ENCODE assay signal across 23 cellular contexts in genomic region chr1:210790196-210790595, GRCh38.
A peak's percentile ranks its signal among the peaks of the same experiment; 100 is the strongest.
DNase-seq lines count a peak whose midpoint lies in the region; ATAC-seq and TF ChIP-seq lines count a peak whose summit lies in the region.
"Had no signal": no experiment of that assay in that cellular context is flagged by ENCODE, and none has a peak within 500 bp of the region (broad histone marks: within the 10 kb centered on the region; RNA-seq: fewer than 3 reads in every experiment).

No MANE protein-coding gene starts in this region.

- H3K4me3 ChIP-seq in Jurkat, Clone E6-1 (ENCODE audit: low read length) = no peak overlapping the region
- H3K4me3 ChIP-seq in spleen = no peak overlapping the region
- H3K4me3 ChIP-seq: A549; BLaER1 treated with 17β-estradiol and CSF1 and Interleukin-3, amounts not matched to agents 10 nM and 100 nM; HAP-1 had no signal

- peak overlapping the region; percentile 33 for H3K27ac Mint-ChIP-seq in activated CD8-positive, alpha-beta T cell treated with anti-CD3 and anti-CD28 coated beads, Interleukin-2, amount 10 ng/mL, durations not matched to agents 7 days and 5 days
- no peak overlapping the region for H3K27ac Mint-ChIP-seq in activated CD8-positive, alpha-beta T cell treated with anti-CD3 and anti-CD28 coated beads for 36 hours
- peak overlapping the region; percentile 4 for H3K27ac Mint-ChIP-seq in T-helper 2 cell treated with Interferon-gamma antibody and Interleukin-4, amounts not matched to agents 5 μg/mL and 100 μg/mL, for 36 hours
- H3K27ac Mint-ChIP-seq: CD14-positive monocyte; CD4-positive, alpha-beta T cell; CD8-positive, alpha-beta memory T cell; HFFc6 had no signal

- TF ChIP-seq CTCF in activated CD8-positive, alpha-beta T cell treated with anti-CD3 and anti-CD28 coated beads for 36 hours (IDR thresholded peaks at IDR 0.05) = no peak
- TF ChIP-seq CTCF in spleen (IDR thresholded peaks at IDR 0.05 in 8 of 11, conservative IDR thresholded peaks at IDR 0.05 in 3 of 11) = no peak

- H3K4me1 Mint-ChIP-seq in activated CD8-positive, alpha-beta T cell treated with anti-CD3 and anti-CD28 coated beads, Interleukin-2, amount 10 ng/mL, durations not matched to agents 7 days and 5 days (ENCODE audit: low read depth) = peaks cover 14% of the 10 kb centered on the region
- no peaks in the 10 kb centered on the region for H3K4me1 Mint-ChIP-seq in activated CD8-positive, alpha-beta T cell treated with anti-CD3 and anti-CD28 coated beads for 36 hours (ENCODE audit: low read depth)
- H3K4me1 Mint-ChIP-seq in T-helper 2 cell treated with Interferon-gamma antibody and Interleukin-4, amounts not matched to agents 5 μg/mL and 100 μg/mL, for 36 hours (ENCODE audit: low read depth) = peaks cover 21% of the 10 kb centered on the region
- H3K4me1 Mint-ChIP-seq: CD14-positive monocyte; CD8-positive, alpha-beta memory T cell had no signal

- no peaks in the 10 kb centered on the region for H3K9me3 Mint-ChIP-seq in activated CD8-positive, alpha-beta T cell treated with anti-CD3 and anti-CD28 coated beads, Interleukin-2, amount 10 ng/mL, durations not matched to agents 7 days and 5 days (ENCODE audit: insufficient read depth)
- H3K9me3 Mint-ChIP-seq in activated CD8-positive, alpha-beta T cell treated with anti-CD3 and anti-CD28 coated beads for 36 hours = no peaks in the 10 kb centered on the region
- no peaks in the 10 kb centered on the region for H3K9me3 Mint-ChIP-seq in T-helper 2 cell treated with Interferon-gamma antibody and Interleukin-4, amounts not matched to agents 5 μg/mL and 100 μg/mL, for 36 hours
- H3K9me3 Mint-ChIP-seq: CD4-positive, alpha-beta T cell; HFFc6 had no signal

- no peak for ATAC-seq in activated CD8-positive, alpha-beta T cell treated with anti-CD3 and anti-CD28 coated beads, Interleukin-2, amount 10 ng/mL, durations not matched to agents 7 days and 5 days
- no peak for ATAC-seq in activated CD8-positive, alpha-beta T cell treated with anti-CD3 and anti-CD28 coated beads for 36 hours
- ATAC-seq: A549 had no signal

- peaks cover 15% of the 10 kb centered on the region for H3K27me3 Mint-ChIP-seq in activated CD8-positive, alpha-beta T cell treated with anti-CD3 and anti-CD28 coated beads, Interleukin-2, amount 10 ng/mL, durations not matched to agents 7 days and 5 days (ENCODE audit: low read depth)
- peaks cover 7% of the 10 kb centered on the region for H3K27me3 Mint-ChIP-seq in activated CD8-positive, alpha-beta T cell treated with anti-CD3 and anti-CD28 coated beads for 36 hours
- H3K27me3 Mint-ChIP-seq in T-helper 2 cell treated with Interferon-gamma antibody and Interleukin-4, amounts not matched to agents 5 μg/mL and 100 μg/mL, for 36 hours (ENCODE audit: low read depth) = peaks cover 22% of the 10 kb centered on the region

- intact Hi-C loops in activated CD8-positive, alpha-beta T cell treated with anti-CD3 and anti-CD28 coated beads for 36 hours (cut with micrococcal nuclease) = no loop called here
- intact Hi-C loops in spleen (cut with DNase I; ENCODE audit: low total_unique reads) = no loop called here

- H3K36me3 Mint-ChIP-seq in activated CD8-positive, alpha-beta T cell treated with anti-CD3 and anti-CD28 coated beads, Interleukin-2, amount 10 ng/mL, durations not matched to agents 7 days and 5 days (ENCODE audit: low read depth) = no peaks in the 10 kb centered on the region
- no peaks in the 10 kb centered on the region for H3K36me3 Mint-ChIP-seq in activated CD8-positive, alpha-beta T cell treated with anti-CD3 and anti-CD28 coated beads for 36 hours (ENCODE audit: low read depth)
- H3K36me3 Mint-ChIP-seq in T-helper 2 cell treated with Interferon-gamma antibody and Interleukin-4, amounts not matched to agents 5 μg/mL and 100 μg/mL, for 36 hours (ENCODE audit: low read depth) = peaks cover 2% of the 10 kb centered on the region
- H3K36me3 Mint-ChIP-seq: CD14-positive monocyte; CD8-positive, alpha-beta memory T cell had no signal

- no peaks in the 10 kb centered on the region for H3K4me1 ChIP-seq in spleen
- H3K4me1 ChIP-seq: BLaER1 treated with 17β-estradiol and CSF1 and Interleukin-3, amounts not matched to agents 10 nM and 100 nM; HAP-1 had no signal

- no peaks in the 10 kb centered on the region for H3K36me3 ChIP-seq in spleen
- H3K36me3 ChIP-seq: BE2C; BLaER1 treated with 17β-estradiol and CSF1 and Interleukin-3, amounts not matched to agents 10 nM and 100 nM; HAP-1 had no signal

- no peak for TF ChIP-seq POLR2A in spleen (IDR thresholded peaks at IDR 0.05)

- no peak overlapping the region for H3K27ac ChIP-seq in spleen
- H3K27ac ChIP-seq: A549; BLaER1 treated with 17β-estradiol and CSF1 and Interleukin-3, amounts not matched to agents 10 nM and 100 nM had no signal

- POLR2A ChIA-PET in activated CD8-positive, alpha-beta T cell treated with anti-CD3 and anti-CD28 coated beads, Interleukin-2, amount 10 ng/mL, durations not matched to agents 7 days and 5 days (lab: Charles Lee) = no interaction called here
- POLR2A ChIA-PET in activated CD8-positive, alpha-beta T cell treated with anti-CD3 and anti-CD28 coated beads for 36 hours (lab: Charles Lee) = no interaction called here

- no peaks in the 10 kb centered on the region for H3K9me3 ChIP-seq in spleen
- H3K9me3 ChIP-seq: A549; BE2C; BLaER1 treated with 17β-estradiol and CSF1 and Interleukin-3, amounts not matched to agents 10 nM and 100 nM; HAP-1 had no signal

- H3K27me3 ChIP-seq in spleen (replicated peaks in 1 of 7) = peaks cover 0 to 4% (median 0%) of the 10 kb centered on the region in 7 donors
- H3K27me3 ChIP-seq: BE2C; BLaER1 treated with 17β-estradiol and CSF1 and Interleukin-3, amounts not matched to agents 10 nM and 100 nM had no signal

- H3K4me3 Mint-ChIP-seq in activated CD8-positive, alpha-beta T cell treated with anti-CD3 and anti-CD28 coated beads, Interleukin-2, amount 10 ng/mL, durations not matched to agents 7 days and 5 days = no peak overlapping the region
- H3K4me3 Mint-ChIP-seq in activated CD8-positive, alpha-beta T cell treated with anti-CD3 and anti-CD28 coated beads for 36 hours = no peak overlapping the region
- H3K4me3 Mint-ChIP-seq in T-helper 2 cell treated with Interferon-gamma antibody and Interleukin-4, amounts not matched to agents 5 μg/mL and 100 μg/mL, for 36 hours = peak overlapping the region; percentile 47
- H3K4me3 Mint-ChIP-seq: CD14-positive monocyte; CD4-positive, alpha-beta T cell; CD8-positive, alpha-beta memory T cell; HFFc6 had no signal

- DNase-seq in activated CD8-positive, alpha-beta T cell treated with anti-CD3 and anti-CD28 coated beads, Interleukin-2, amount 10 ng/mL, durations not matched to agents 7 days and 5 days = peak; percentile 22
- DNase-seq in activated CD8-positive, alpha-beta T cell treated with anti-CD3 and anti-CD28 coated beads for 36 hours = no peak
- DNase-seq in CMK (ENCODE audit: low read depth) (peak; percentile 54), SK-N-DZ (ENCODE audit: low spot score) (no peak), spleen (no peak)
- DNase-seq in Jurkat, Clone E6-1 (ENCODE audit: low read depth, low spot score) = peak; percentile 90
- DNase-seq in T-helper 2 cell treated with Interferon-gamma antibody and Interleukin-4, amounts not matched to agents 5 μg/mL and 100 μg/mL, for 36 hours (ENCODE audit: low spot score) = no peak
- DNase-seq: 8988T; ACHN; AML-193; BE2C; Calu3; CD4-positive, alpha-beta T cell; CD8-positive, alpha-beta memory T cell; COR-L47; DMS53; DMS79 treated with DMSO at 0.1 percent for 48 hours; GOT3; HFFc6 had no signal

- 19 to 33% (median 25%) methylated on average over 2 of the region's 2 CpGs for WGBS in spleen, 5 donors

- CTCF ChIA-PET in activated CD8-positive, alpha-beta T cell treated with anti-CD3 and anti-CD28 coated beads, Interleukin-2, amount 10 ng/mL, durations not matched to agents 7 days and 5 days (lab: Charles Lee) = interaction anchor here (1.0 kb wide), 1 partner anchor 94 kb away, joined by 3 read pairs; no protein-coding TSS in a partner anchor
- CTCF ChIA-PET in activated CD8-positive, alpha-beta T cell treated with anti-CD3 and anti-CD28 coated beads for 36 hours (lab: Charles Lee) = no interaction called here

Comparison
In these comparisons a context has a peak if more than half of its experiments do, and no peak if none do; other contexts are left out.
1. DNase-seq: peak in activated CD8-positive, alpha-beta T cell treated with anti-CD3 and anti-CD28 coated beads, Interleukin-2, amount 10 ng/mL, durations not matched to agents 7 days and 5 days (single experiment), CMK (single experiment) and Jurkat, Clone E6-1 (single experiment); none in activated CD8-positive, alpha-beta T cell treated with anti-CD3 and anti-CD28 coated beads for 36 hours (single experiment), T-helper 2 cell treated with Interferon-gamma antibody and Interleukin-4, amounts not matched to agents 5 μg/mL and 100 μg/mL, for 36 hours (single experiment), SK-N-DZ (single experiment) and spleen (single experiment).